In the genomic region with DNA sequence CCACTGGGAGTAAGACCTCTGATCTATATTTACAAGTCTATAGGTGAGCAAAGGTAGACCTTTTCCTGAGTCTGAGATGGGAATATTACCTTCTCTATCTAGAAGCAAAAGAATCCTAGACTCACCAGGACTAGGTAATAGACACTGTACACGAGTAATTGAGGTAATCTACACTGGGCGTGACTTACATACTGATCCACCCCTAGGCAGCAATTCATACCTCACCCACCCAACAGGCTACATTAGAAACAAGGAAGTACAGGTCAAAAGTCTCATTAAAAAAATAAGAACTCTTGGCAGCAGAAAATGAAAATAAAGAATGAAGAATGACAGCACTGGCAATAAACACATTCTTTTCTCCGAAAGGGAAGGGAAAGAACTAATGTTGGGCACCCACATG, we compare ENCODE assay signal across 15 cellular contexts. TPM values are rescaled to one million over a fixed set of nuclear protein-coding genes. Genes with fewer than 3 reads are reported as not detected.
A peak's percentile ranks its signal among the peaks of the same experiment; 100 is the strongest.
DNase-seq lines count a peak whose midpoint lies in the region; ATAC-seq, FAIRE-seq and TF ChIP-seq lines count a peak whose summit lies in the region.
"Had no signal": no experiment of that assay in that cellular context is flagged by ENCODE, and none has a peak within 500 bp of the region (broad histone marks: within the 10 kb centered on the region; RNA-seq: fewer than 3 reads in every experiment).

No MANE protein-coding gene starts in this region.

- DNase-seq in activated naive CD4-positive, alpha-beta T cell (lab: John Stamatoyannopoulos, UW) = no peak
- DNase-seq in astrocyte (ENCODE audit: low read depth) = no peak
- peak; percentile 37 for DNase-seq in iris pigment epithelial cell (ENCODE audit: low read depth)
- DNase-seq in stomach = no peak
- DNase-seq in NCI-H2196 (lab: John Stamatoyannopoulos, UW; ENCODE audit: unreplicated experiment) = no peak
- DNase-seq in activated gamma-delta T cell (lab: John Stamatoyannopoulos, UW) = no peak
- DNase-seq: activated CD4-positive, alpha-beta T cell treated with anti-CD3 and anti-CD28 coated beads for 1 hour; activated gamma-delta T cell treated with Interleukin-2 at 50 U/mL for 16 hours; islet precursor cell; NCI-H1436 had no signal

- no peak for TF ChIP-seq EP300 in stomach (IDR thresholded peaks at IDR 0.05)

- peaks cover 19% of the 10 kb centered on the region for H3K4me1 ChIP-seq in astrocyte (ENCODE audit: insufficient read depth, low read length)
- H3K4me1 ChIP-seq in stomach = peaks cover 53 to 100% (median 87%) of the 10 kb centered on the region in 4 donors

- peaks cover 93% of the 10 kb centered on the region for H4K20me1 ChIP-seq in astrocyte (ENCODE audit: insufficient read depth, low read length)

- H3K27ac Mint-ChIP-seq in activated naive CD4-positive, alpha-beta T cell treated with anti-CD3 and anti-CD28 coated beads, Interleukin-2, amount 50 U/mL, for 24 hours = no peak overlapping the region
- peak overlapping the region; percentile 2 for H3K27ac Mint-ChIP-seq in astrocyte (ENCODE audit: unreplicated experiment)

- H3K9ac ChIP-seq in astrocyte (ENCODE audit: low read length) = no peak overlapping the region

- no peaks in the 10 kb centered on the region for H3K9me3 Mint-ChIP-seq in activated naive CD4-positive, alpha-beta T cell treated with anti-CD3 and anti-CD28 coated beads, Interleukin-2, amount 50 U/mL, for 24 hours
- no peaks in the 10 kb centered on the region for H3K9me3 Mint-ChIP-seq in astrocyte (ENCODE audit: unreplicated experiment)

- intact Hi-C loops in stomach (cut with DNase I; ENCODE audit: low total_unique reads) = no loop called here

- TF ChIP-seq POLR2A in stomach (IDR thresholded peaks at IDR 0.05) = no peak

- H3K4me1 Mint-ChIP-seq in activated naive CD4-positive, alpha-beta T cell treated with anti-CD3 and anti-CD28 coated beads, Interleukin-2, amount 50 U/mL, for 24 hours = peaks cover 90% of the 10 kb centered on the region
- peaks cover 50% of the 10 kb centered on the region for H3K4me1 Mint-ChIP-seq in astrocyte (ENCODE audit: low read depth, unreplicated experiment)

- WGBS in stomach, 5 donors = 14 to 31% (median 23%) methylated on average over 3 of the region's 3 CpGs

- H3K36me3 Mint-ChIP-seq in activated naive CD4-positive, alpha-beta T cell treated with anti-CD3 and anti-CD28 coated beads, Interleukin-2, amount 50 U/mL, for 24 hours = peaks cover 16% of the 10 kb centered on the region
- H3K36me3 Mint-ChIP-seq in astrocyte (ENCODE audit: low read depth, unreplicated experiment) = peaks cover 16% of the 10 kb centered on the region

- H3K27me3 ChIP-seq in astrocyte (ENCODE audit: insufficient read depth, low read length) (no peaks in the 10 kb centered on the region), stomach (no peaks in the 10 kb centered on the region)

- no peak for FAIRE-seq in astrocyte (lab: Jason Lieb, UNC)
- FAIRE-seq: G401.6 had no signal

- TF ChIP-seq CTCF in astrocyte (IDR thresholded peaks at IDR 0.05; ENCODE audit: insufficient read depth, low read depth, low read length) (no peak), stomach (IDR thresholded peaks at IDR 0.05) (no peak)

- H3K9me3 ChIP-seq in astrocyte (ENCODE audit: insufficient read depth, low read depth, low read length) (no peaks in the 10 kb centered on the region), stomach (peaks cover 0 to 6% (median 0%) of the 10 kb centered on the region in 4 donors)

- H3K79me2 ChIP-seq in astrocyte (ENCODE audit: insufficient read depth, low read length) = peaks cover 100% of the 10 kb centered on the region

- peak overlapping the region; percentile 26 for H3K4me3 Mint-ChIP-seq in activated naive CD4-positive, alpha-beta T cell treated with anti-CD3 and anti-CD28 coated beads, Interleukin-2, amount 50 U/mL, for 24 hours
- H3K4me3 Mint-ChIP-seq in astrocyte (ENCODE audit: unreplicated experiment) = no peak overlapping the region

- H3K27ac ChIP-seq in astrocyte (ENCODE audit: low read depth, low read length) (no peak overlapping the region), stomach (peak overlapping the region; percentile 52 to 84 (median 68))
- H3K27ac ChIP-seq: skin epidermis had no signal

- no peak overlapping the region for H2AFZ ChIP-seq in astrocyte (ENCODE audit: low read depth, low read length)

- no peaks in the 10 kb centered on the region for H3K27me3 Mint-ChIP-seq in activated naive CD4-positive, alpha-beta T cell treated with anti-CD3 and anti-CD28 coated beads, Interleukin-2, amount 50 U/mL, for 24 hours
- H3K27me3 Mint-ChIP-seq in astrocyte (ENCODE audit: low read depth, unreplicated experiment) = no peaks in the 10 kb centered on the region

- no peak overlapping the region for H3K4me3 ChIP-seq in astrocyte (ENCODE audit: insufficient read depth, low read depth, low read length)
- H3K4me3 ChIP-seq in stomach = peak overlapping the region in 1 of 4 donors; percentile 17
- H3K4me3 ChIP-seq: skin epidermis had no signal

- no peak for ATAC-seq in GM21447 (IDR thresholded peaks at IDR 0.05; ENCODE audit: unreplicated experiment)
- ATAC-seq: Panc1 had no signal

- H3K36me3 ChIP-seq in astrocyte (ENCODE audit: insufficient read depth, low read length) = peaks cover 3% of the 10 kb centered on the region
- H3K36me3 ChIP-seq in stomach = no peaks in the 10 kb centered on the region

- peak overlapping the region; percentile 10 for H3K4me2 ChIP-seq in astrocyte (ENCODE audit: low read length)

RNA-seq across cellular contexts. Expression of gene CSNK2A1, which starts 7.6 kb away (rescaled TPM):
- 226 and 237 TPM in 2 replicates for total RNA-seq in astrocyte
- 100 to 1,000 TPM in 1 of 5 donors, 10 to 100 TPM in 4; 24.9 to 164 (median 80.5) TPM for total RNA-seq in stomach
- polyA plus RNA-seq in stomach = 10 to 100 TPM; 22.6 to 33.0 (median 26.7) TPM
